8 cellular contexts compared by ENCODE assay signal in the genomic region with DNA sequence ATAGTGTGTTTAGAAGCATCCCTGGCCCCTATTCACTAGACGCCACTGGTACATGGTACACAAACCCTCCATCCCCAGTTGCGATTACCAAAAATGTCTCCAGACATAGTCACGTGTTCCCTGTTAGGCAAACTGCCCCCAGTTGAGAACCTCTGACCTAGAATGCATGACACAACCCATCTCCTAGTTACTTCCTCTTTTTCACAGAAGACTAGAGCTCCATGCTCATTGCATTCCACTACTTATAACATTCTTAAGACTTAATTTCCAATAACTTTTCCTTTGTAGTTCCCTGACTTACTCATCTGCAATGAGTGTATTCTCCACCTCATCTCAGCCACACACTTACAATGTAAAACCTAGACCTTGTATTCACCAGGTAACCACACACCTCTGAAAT.
A peak's percentile ranks its signal among the peaks of the same experiment; 100 is the strongest.
DNase-seq lines count a peak whose midpoint lies in the region; ATAC-seq and TF ChIP-seq lines count a peak whose summit lies in the region.

No MANE protein-coding gene starts in this region.

- CTCF ChIA-PET in activated B cell treated with CpG ODN at 0.5 μM for 24 hours (lab: Charles Lee): interaction anchor here (1.1 to 1.6 kb wide), 2 partner anchors 12 to 69 kb away, joined by 3 to 4 read pairs; a partner anchor contains a TSS

- no peak overlapping the region for H3K4me3 Mint-ChIP-seq in activated B cell treated with CpG ODN at 0.5 μM for 24 hours

- H3K9me3 Mint-ChIP-seq in activated B cell treated with CpG ODN at 0.5 μM for 24 hours: no peaks in the 10 kb centered on the region

- in situ Hi-C loops in ACHN (cut with HindIII; ENCODE audit: low pct_ligation_motif_present, low pct_unique_long_range_greater_than_20kb, low sequenced_read_pairs): no loop called here

- TF ChIP-seq CTCF in activated B cell treated with CpG ODN at 0.5 μM for 24 hours (IDR thresholded peaks at IDR 0.05) (no peak), GM10266 (IDR thresholded peaks at IDR 0.05; ENCODE audit: control insufficient read depth, insufficient read depth, low read depth, missing control alignments) (no peak)

- DNase-seq in activated B cell treated with CpG ODN at 0.5 μM for 24 hours: no peak
- DNase-seq in Right ventricle myocardium superior: no peak
- no peak for DNase-seq in Right ventricle myocardium inferior (ENCODE audit: missing footprints)
- DNase-seq in ACHN: no peak
- DNase-seq in GM10266 (ENCODE audit: extremely low spot score): no peak

- POLR2A ChIA-PET in activated B cell treated with CpG ODN at 0.5 μM for 24 hours (lab: Charles Lee): no interaction called here

- peaks cover 47% of the 10 kb centered on the region for H3K36me3 Mint-ChIP-seq in activated B cell treated with CpG ODN at 0.5 μM for 24 hours (ENCODE audit: low read depth)

- peaks cover 53% of the 10 kb centered on the region for H3K4me1 Mint-ChIP-seq in activated B cell treated with CpG ODN at 0.5 μM for 24 hours

- intact Hi-C loops in activated B cell treated with CpG ODN at 0.5 μM for 24 hours (cut with micrococcal nuclease) (no loop called here), Right ventricle myocardium superior (cut with DNase I) (no loop called here), Right ventricle myocardium inferior (cut with DNase I) (loop anchor here (10.0 kb wide), 1 partner anchor 401 kb away; a partner anchor contains a TSS)

- H3K27ac Mint-ChIP-seq in activated B cell treated with CpG ODN at 0.5 μM for 24 hours: peak overlapping the region; percentile 59

- no peaks in the 10 kb centered on the region for H3K27me3 Mint-ChIP-seq in activated B cell treated with CpG ODN at 0.5 μM for 24 hours

- ATAC-seq in GM18508 (IDR thresholded peaks at IDR 0.05; ENCODE audit: insufficient read depth, unreplicated experiment) (peak; percentile 40), GM21526 (IDR thresholded peaks at IDR 0.05; ENCODE audit: low FRiP score, unreplicated experiment) (peak; percentile 64), HG03432 (IDR thresholded peaks at IDR 0.05; ENCODE audit: unreplicated experiment) (peak; percentile 57), activated B cell treated with CpG ODN at 0.5 μM for 24 hours (ENCODE audit: low read depth) (peak; percentile 74), Right ventricle myocardium superior (ENCODE audit: poor library complexity) (no peak), Right ventricle myocardium inferior (no peak)

Comparison
In these comparisons a context has a peak if more than half of its experiments do, and no peak if none do; other contexts are left out.
1. ATAC-seq: peak in GM18508 (single experiment), GM21526 (single experiment), HG03432 (single experiment) and activated B cell treated with CpG ODN at 0.5 μM for 24 hours (single experiment); none in Right ventricle myocardium superior (single experiment) and Right ventricle myocardium inferior (single experiment).